In genomic region chr1:6523566-6523965, GRCh38 we compare ENCODE assay signal across 8 cellular contexts. TPM values are rescaled to one million over a fixed set of nuclear protein-coding genes. Genes with fewer than 3 reads are reported as not detected.
DNase-seq lines count a peak whose midpoint lies in the region; ATAC-seq and TF ChIP-seq lines count a peak whose summit lies in the region.

No MANE protein-coding gene starts in this region.

- H3K4me2 ChIP-seq in KMS-11: no peak overlapping the region

- no peak for ATAC-seq in GM19395 (IDR thresholded peaks at IDR 0.05; ENCODE audit: unreplicated experiment)

- DNase-seq in D341Med (ENCODE audit: low spot score) (peak; percentile 57), ascending aorta (ENCODE audit: low spot score in 2 of 2) (no peak), islet precursor cell (peak; percentile 80), NCI-H128 (lab: John Stamatoyannopoulos, UW; ENCODE audit: unreplicated experiment) (no peak), dedifferentiated amniotic fluid mesenchymal stem cell (ENCODE audit: extremely low spot score) (no peak), ecto neural progenitor cell (ENCODE audit: low spot score) (no peak)

- H3K4me1 ChIP-seq in KMS-11 (ENCODE audit: low read depth, poor library complexity, severe bottlenecking) (no peaks in the 10 kb centered on the region), ascending aorta (peaks cover 5 to 10% of the 10 kb centered on the region in 2 donors)

- no peaks in the 10 kb centered on the region for H3K9me3 ChIP-seq in ascending aorta

- TF ChIP-seq CTCF in KMS-11 (conservative IDR thresholded peaks at IDR 0.05; ENCODE audit: low read depth, low read length) (peak; percentile 50), ascending aorta (IDR thresholded peaks at IDR 0.05) (peak in 2 of 3 experiments; percentile 12 to 52)

- no peak overlapping the region for H3K9ac ChIP-seq in KMS-11

- no peaks in the 10 kb centered on the region for H3K79me2 ChIP-seq in KMS-11 (ENCODE audit: insufficient read depth, low read depth)

- H3K27me3 ChIP-seq in KMS-11 (ENCODE audit: insufficient read depth, low read depth) (no peaks in the 10 kb centered on the region), ascending aorta (no peaks in the 10 kb centered on the region)

- H3K27ac ChIP-seq in KMS-11 (no peak overlapping the region), ascending aorta (no peak overlapping the region)

- H3K36me3 ChIP-seq in KMS-11 (ENCODE audit: insufficient read depth): no peaks in the 10 kb centered on the region; the same call in 1 of the 2 replicates
- peaks cover 26 to 38% of the 10 kb centered on the region in 2 donors for H3K36me3 ChIP-seq in ascending aorta

- H3K4me3 ChIP-seq in KMS-11 (IDR thresholded peaks at IDR 0.05; ENCODE audit: insufficient read depth, low read depth, low read length): no peak overlapping the region
- H3K4me3 ChIP-seq in ascending aorta: no peak overlapping the region

- intact Hi-C loops in ascending aorta (cut with DNase I): loop anchor here (1.0 kb wide), 1 partner anchor 37 kb away; no protein-coding TSS in a partner anchor

- no peaks in the 10 kb centered on the region for H4K20me1 ChIP-seq in KMS-11 (ENCODE audit: insufficient read depth)

- H2AFZ ChIP-seq in KMS-11 (ENCODE audit: low read depth): no peak overlapping the region

RNA-seq across cellular contexts. Expression of gene NOL9, which starts 30.7 kb away (rescaled TPM):
- total RNA-seq in ascending aorta: 31.0 TPM

RNA-seq across cellular contexts. Expression of gene TAS1R1, which starts 31.5 kb away (rescaled TPM):
- total RNA-seq in ascending aorta: not detected

RNA-seq across cellular contexts. Expression of gene PLEKHG5, which starts 32.1 kb away (rescaled TPM):
- total RNA-seq in ascending aorta: 11.4 TPM

RNA-seq across cellular contexts. Expression of gene ZBTB48, which starts 56.2 kb away (rescaled TPM):
- total RNA-seq in ascending aorta: 106 TPM

RNA-seq across cellular contexts. Expression of gene TNFRSF25, which starts 57.6 kb away (rescaled TPM):
- 18.0 TPM for total RNA-seq in ascending aorta

Comparison
In these comparisons a context has a peak if more than half of its experiments do, and no peak if none do; other contexts are left out.
1. DNase-seq: peak in D341Med (single experiment) and islet precursor cell (single experiment); none in ascending aorta (0 of 2), NCI-H128 (single experiment), dedifferentiated amniotic fluid mesenchymal stem cell (single experiment) and ecto neural progenitor cell (single experiment).